1 cellular context compared by ENCODE assay signal in genomic region chr14:59483819-59484610, GRCh38.
TF ChIP-seq lines count a peak whose summit lies in the region.

A gene with protein sequence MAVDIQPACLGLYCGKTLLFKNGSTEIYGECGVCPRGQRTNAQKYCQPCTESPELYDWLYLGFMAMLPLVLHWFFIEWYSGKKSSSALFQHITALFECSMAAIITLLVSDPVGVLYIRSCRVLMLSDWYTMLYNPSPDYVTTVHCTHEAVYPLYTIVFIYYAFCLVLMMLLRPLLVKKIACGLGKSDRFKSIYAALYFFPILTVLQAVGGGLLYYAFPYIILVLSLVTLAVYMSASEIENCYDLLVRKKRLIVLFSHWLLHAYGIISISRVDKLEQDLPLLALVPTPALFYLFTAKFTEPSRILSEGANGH (plus strand): TSS chr14:59484517. CDS start chr14:59484590, 73 bp downstream.
TSS of gene L3HYPDH (minus strand) at chr14:59484408. CDS start at chr14:59484316, 92 bp downstream.

TF ChIP-seq in HepG2, 621 proteins besides CTCF, POLR2A, EP300 and RAD21 (continued from another document and continues in another):
- TF ChIP-seq, protein P1, sequence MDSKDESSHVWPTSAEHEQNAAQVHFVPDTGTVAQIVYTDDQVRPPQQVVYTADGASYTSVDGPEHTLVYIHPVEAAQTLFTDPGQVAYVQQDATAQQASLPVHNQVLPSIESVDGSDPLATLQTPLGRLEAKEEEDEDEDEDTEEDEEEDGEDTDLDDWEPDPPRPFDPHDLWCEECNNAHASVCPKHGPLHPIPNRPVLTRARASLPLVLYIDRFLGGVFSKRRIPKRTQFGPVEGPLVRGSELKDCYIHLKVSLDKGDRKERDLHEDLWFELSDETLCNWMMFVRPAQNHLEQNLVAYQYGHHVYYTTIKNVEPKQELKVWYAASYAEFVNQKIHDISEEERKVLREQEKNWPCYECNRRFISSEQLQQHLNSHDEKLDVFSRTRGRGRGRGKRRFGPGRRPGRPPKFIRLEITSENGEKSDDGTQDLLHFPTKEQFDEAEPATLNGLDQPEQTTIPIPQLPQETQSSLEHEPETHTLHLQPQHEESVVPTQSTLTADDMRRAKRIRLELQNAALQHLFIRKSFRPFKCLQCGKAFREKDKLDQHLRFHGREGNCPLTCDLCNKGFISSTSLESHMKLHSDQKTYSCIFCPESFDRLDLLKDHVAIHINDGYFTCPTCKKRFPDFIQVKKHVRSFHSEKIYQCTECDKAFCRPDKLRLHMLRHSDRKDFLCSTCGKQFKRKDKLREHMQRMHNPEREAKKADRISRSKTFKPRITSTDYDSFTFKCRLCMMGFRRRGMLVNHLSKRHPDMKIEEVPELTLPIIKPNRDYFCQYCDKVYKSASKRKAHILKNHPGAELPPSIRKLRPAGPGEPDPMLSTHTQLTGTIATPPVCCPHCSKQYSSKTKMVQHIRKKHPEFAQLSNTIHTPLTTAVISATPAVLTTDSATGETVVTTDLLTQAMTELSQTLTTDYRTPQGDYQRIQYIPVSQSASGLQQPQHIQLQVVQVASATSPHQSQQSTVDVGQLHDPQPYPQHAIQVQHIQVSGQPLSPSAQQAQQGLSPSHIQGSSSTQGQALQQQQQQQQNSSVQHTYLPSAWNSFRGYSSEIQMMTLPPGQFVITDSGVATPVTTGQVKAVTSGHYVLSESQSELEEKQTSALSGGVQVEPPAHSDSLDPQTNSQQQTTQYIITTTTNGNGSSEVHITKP (CRISPR knock-in tag; IDR thresholded peaks at IDR 0.05; ENCODE audit: low read depth) = no peak
- TF ChIP-seq DR1 (CRISPR knock-in tag; IDR thresholded peaks at IDR 0.05) (peak; percentile 84), ZNF605 (CRISPR knock-in tag; IDR thresholded peaks at IDR 0.05) (peak; percentile 99), NR1H2 (CRISPR knock-in tag; IDR thresholded peaks at IDR 0.05; ENCODE audit: borderline replicate concordance, low read depth) (no peak; the same call in 1 of the 2 replicates), MED8 (CRISPR knock-in tag; IDR thresholded peaks at IDR 0.05; ENCODE audit: insufficient replicate concordance) (peak; percentile 84), SP2 (CRISPR knock-in tag; IDR thresholded peaks at IDR 0.05) (peak; percentile 67; the same call in 1 of the 2 replicates), KLF16 (CRISPR knock-in tag; IDR thresholded peaks at IDR 0.05) (peak in 1 of 2 experiments; percentile 82; a peak in 2 of 4 replicates), KDM4B (CRISPR knock-in tag; IDR thresholded peaks at IDR 0.05) (peak; percentile 89), MLX (CRISPR knock-in tag; IDR thresholded peaks at IDR 0.05) (no peak; the same call in 1 of the 2 replicates), DPF2 (CRISPR knock-in tag; IDR thresholded peaks at IDR 0.05; ENCODE audit: borderline replicate concordance, low read depth) (no peak), HMGXB3 (CRISPR knock-in tag; IDR thresholded peaks at IDR 0.05; ENCODE audit: borderline replicate concordance) (peak; percentile 12; the same call in 1 of the 2 replicates), TOE1 (CRISPR knock-in tag; IDR thresholded peaks at IDR 0.05) (no peak), ZNF615 (CRISPR knock-in tag; IDR thresholded peaks at IDR 0.05; ENCODE audit: borderline replicate concordance) (no peak; the same call in none of the 2 replicates), ZNF496 (CRISPR knock-in tag; IDR thresholded peaks at IDR 0.05; ENCODE audit: insufficient replicate concordance) (no peak), ZFP82 (CRISPR knock-in tag; IDR thresholded peaks at IDR 0.05; ENCODE audit: borderline replicate concordance) (0 out of 2 replicates have a peak, but pooled peaks have one; percentile 80), RCOR2 (CRISPR knock-in tag; IDR thresholded peaks at IDR 0.05) (0 out of 2 replicates have a peak, but pooled peaks have one; percentile 13), ZNF740 (CRISPR knock-in tag; IDR thresholded peaks at IDR 0.05) (peak; percentile 62; the same call in 1 of the 2 replicates), ZNF260 (CRISPR knock-in tag; IDR thresholded peaks at IDR 0.05; ENCODE audit: borderline replicate concordance, low read depth) (no peak; the same call in 1 of the 2 replicates), NCOA5 (CRISPR knock-in tag; IDR thresholded peaks at IDR 0.05) (no peak), PLRG1 (conservative IDR thresholded peaks at IDR 0.05) (no peak), ZNF713 (CRISPR knock-in tag; IDR thresholded peaks at IDR 0.05) (peak; percentile 59; the same call in 1 of the 2 replicates), TMF1 (CRISPR knock-in tag; IDR thresholded peaks at IDR 0.05; ENCODE audit: low read depth) (peak; percentile 99), FOXO4 (CRISPR knock-in tag; conservative IDR thresholded peaks at IDR 0.05) (peak; percentile 80; the same call in 1 of the 2 replicates), ZNF557 (CRISPR knock-in tag; IDR thresholded peaks at IDR 0.05) (0 out of 2 replicates have a peak, but pooled peaks have one; percentile 77), MAF1 (CRISPR knock-in tag; IDR thresholded peaks at IDR 0.05; ENCODE audit: borderline replicate concordance) (peak; percentile 86; the same call in 1 of the 2 replicates), ZNF891 (CRISPR knock-in tag; IDR thresholded peaks at IDR 0.05) (peak; percentile 91), ARID5B (CRISPR knock-in tag; IDR thresholded peaks at IDR 0.05) (peak; percentile 72), GATAD2A (CRISPR knock-in tag; IDR thresholded peaks at IDR 0.05) (peak; percentile 54)
- TF ChIP-seq, protein P2, sequence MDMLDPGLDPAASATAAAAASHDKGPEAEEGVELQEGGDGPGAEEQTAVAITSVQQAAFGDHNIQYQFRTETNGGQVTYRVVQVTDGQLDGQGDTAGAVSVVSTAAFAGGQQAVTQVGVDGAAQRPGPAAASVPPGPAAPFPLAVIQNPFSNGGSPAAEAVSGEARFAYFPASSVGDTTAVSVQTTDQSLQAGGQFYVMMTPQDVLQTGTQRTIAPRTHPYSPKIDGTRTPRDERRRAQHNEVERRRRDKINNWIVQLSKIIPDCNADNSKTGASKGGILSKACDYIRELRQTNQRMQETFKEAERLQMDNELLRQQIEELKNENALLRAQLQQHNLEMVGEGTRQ (IDR thresholded peaks at IDR 0.05; ENCODE audit: low read depth, low read length) = peak; percentile 42; the same call in 1 of the 2 replicates
- TF ChIP-seq, protein P2 (CRISPR knock-in tag; IDR thresholded peaks at IDR 0.05; ENCODE audit: borderline replicate concordance) = peak; percentile 65
- TF ChIP-seq, protein P3, sequence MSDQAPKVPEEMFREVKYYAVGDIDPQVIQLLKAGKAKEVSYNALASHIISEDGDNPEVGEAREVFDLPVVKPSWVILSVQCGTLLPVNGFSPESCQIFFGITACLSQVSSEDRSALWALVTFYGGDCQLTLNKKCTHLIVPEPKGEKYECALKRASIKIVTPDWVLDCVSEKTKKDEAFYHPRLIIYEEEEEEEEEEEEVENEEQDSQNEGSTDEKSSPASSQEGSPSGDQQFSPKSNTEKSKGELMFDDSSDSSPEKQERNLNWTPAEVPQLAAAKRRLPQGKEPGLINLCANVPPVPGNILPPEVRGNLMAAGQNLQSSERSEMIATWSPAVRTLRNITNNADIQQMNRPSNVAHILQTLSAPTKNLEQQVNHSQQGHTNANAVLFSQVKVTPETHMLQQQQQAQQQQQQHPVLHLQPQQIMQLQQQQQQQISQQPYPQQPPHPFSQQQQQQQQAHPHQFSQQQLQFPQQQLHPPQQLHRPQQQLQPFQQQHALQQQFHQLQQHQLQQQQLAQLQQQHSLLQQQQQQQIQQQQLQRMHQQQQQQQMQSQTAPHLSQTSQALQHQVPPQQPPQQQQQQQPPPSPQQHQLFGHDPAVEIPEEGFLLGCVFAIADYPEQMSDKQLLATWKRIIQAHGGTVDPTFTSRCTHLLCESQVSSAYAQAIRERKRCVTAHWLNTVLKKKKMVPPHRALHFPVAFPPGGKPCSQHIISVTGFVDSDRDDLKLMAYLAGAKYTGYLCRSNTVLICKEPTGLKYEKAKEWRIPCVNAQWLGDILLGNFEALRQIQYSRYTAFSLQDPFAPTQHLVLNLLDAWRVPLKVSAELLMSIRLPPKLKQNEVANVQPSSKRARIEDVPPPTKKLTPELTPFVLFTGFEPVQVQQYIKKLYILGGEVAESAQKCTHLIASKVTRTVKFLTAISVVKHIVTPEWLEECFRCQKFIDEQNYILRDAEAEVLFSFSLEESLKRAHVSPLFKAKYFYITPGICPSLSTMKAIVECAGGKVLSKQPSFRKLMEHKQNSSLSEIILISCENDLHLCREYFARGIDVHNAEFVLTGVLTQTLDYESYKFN (CRISPR knock-in tag; conservative IDR thresholded peaks at IDR 0.05) = peak; percentile 31
- TF ChIP-seq, protein P4, sequence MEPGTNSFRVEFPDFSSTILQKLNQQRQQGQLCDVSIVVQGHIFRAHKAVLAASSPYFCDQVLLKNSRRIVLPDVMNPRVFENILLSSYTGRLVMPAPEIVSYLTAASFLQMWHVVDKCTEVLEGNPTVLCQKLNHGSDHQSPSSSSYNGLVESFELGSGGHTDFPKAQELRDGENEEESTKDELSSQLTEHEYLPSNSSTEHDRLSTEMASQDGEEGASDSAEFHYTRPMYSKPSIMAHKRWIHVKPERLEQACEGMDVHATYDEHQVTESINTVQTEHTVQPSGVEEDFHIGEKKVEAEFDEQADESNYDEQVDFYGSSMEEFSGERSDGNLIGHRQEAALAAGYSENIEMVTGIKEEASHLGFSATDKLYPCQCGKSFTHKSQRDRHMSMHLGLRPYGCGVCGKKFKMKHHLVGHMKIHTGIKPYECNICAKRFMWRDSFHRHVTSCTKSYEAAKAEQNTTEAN (CRISPR knock-in tag; conservative IDR thresholded peaks at IDR 0.05) = peak; percentile 94
